9 cellular contexts compared by ENCODE assay signal in the genomic region with DNA sequence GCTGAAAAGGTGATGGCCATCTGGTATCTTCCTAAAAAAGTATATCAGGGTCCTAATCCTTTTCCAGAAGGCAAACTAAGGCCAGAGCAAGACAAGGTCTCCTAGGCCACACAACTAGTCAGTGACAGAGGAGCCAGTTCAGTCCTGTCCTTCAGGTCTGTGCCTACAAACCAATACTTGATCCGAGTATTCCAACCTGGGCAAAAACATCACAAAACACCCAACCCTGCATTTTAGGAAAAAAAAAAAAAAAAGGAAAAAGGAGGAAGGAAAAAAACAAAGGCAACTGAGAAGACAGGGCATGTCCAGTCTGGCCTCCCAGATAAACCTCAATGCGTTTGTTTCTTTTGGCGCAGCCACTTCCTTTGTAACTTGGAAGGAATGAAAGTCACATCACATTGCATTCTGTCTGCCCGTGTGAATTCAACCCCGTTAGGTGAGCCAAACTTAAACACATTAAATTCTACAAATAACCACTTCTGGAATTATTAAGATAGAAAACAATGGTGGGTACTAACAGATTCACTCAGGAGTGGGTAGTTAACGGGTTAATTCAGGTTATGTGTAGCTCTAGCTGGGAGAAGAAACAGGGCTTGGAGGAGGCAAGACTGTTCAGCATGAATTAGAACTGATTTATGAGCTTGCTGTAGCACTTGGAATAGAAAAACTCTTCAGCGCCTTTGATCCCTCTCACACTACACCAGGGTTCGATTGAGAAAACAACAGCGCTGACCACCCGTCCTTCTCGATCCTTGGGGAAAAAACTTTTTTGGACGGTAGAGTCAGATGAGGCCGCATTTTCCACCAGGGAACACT. TPM values are rescaled to one million over a fixed set of nuclear protein-coding genes. Genes with fewer than 3 reads are reported as not detected.
DNase-seq lines count a peak whose midpoint lies in the region; ATAC-seq and TF ChIP-seq lines count a peak whose summit lies in the region.
"Had no signal": no experiment of that assay in that cellular context is flagged by ENCODE, and none has a peak within 500 bp of the region (broad histone marks: within the 10 kb centered on the region; RNA-seq: fewer than 3 reads in every experiment).

No MANE protein-coding gene starts in this region.

- no peak for TF ChIP-seq POLR2A in tibial nerve (IDR thresholded peaks at IDR 0.05)

- H3K4me1 ChIP-seq in tibial nerve, result peaks cover 0 to 25% (median 4%) of the 10 kb centered on the region in 4 donors

- no peaks in the 10 kb centered on the region for H3K36me3 ChIP-seq in tibial nerve

- DNase-seq in DMS153 (lab: John Stamatoyannopoulos, UW) (peak; percentile 42), NCI-H345 (lab: John Stamatoyannopoulos, UW) (peak; percentile 30), cerebellum (ENCODE audit: low spot score) (peak; percentile 21), lung microvascular endothelial cell (ENCODE audit: low read depth in 2 of 2) (peak; percentile 62 to 86), tibial nerve (ENCODE audit: low spot score in 2 of 2) (peak in 1 of 2 donors; percentile 28), HPDE6-E6E7 (ENCODE audit: extremely low spot score) (no peak), NCI-H748 treated with DMSO at 0.1 percent for 48 hours (lab: John Stamatoyannopoulos, UW) (no peak)

- peak; percentile 9 for ATAC-seq in GM21717 (IDR thresholded peaks at IDR 0.05; ENCODE audit: unreplicated experiment)
- ATAC-seq: K562 had no signal

- TF ChIP-seq CTCF in tibial nerve (IDR thresholded peaks at IDR 0.05), result no peak

- H3K27ac ChIP-seq in tibial nerve, result peak overlapping the region in 3 of 4 donors; percentile 69 to 89 (median 85)

- WGBS in tibial nerve, 2 donors, result 14 to 16% methylated on average over 13 of the region's 13 CpGs

- H3K9me3 ChIP-seq in tibial nerve, result no peaks in the 10 kb centered on the region

- H3K4me3 ChIP-seq in tibial nerve, result peak overlapping the region; percentile 37 to 89 (median 68)
- H3K4me3 ChIP-seq: K562 had no signal

- TF ChIP-seq EP300 in tibial nerve (IDR thresholded peaks at IDR 0.05), result peak in 1 of 2 donors; percentile 17

- no peaks in the 10 kb centered on the region for H3K27me3 ChIP-seq in tibial nerve

RNA-seq across cellular contexts. Expression of gene HNRNPA1L2, which starts 43.0 kb away (rescaled TPM):
- 8.3 TPM for total RNA-seq in cerebellum
- total RNA-seq in lung microvascular endothelial cell, result 2.4 and 2.6 TPM in 2 replicates
- total RNA-seq in tibial nerve, result 1 to 10 TPM; 3.1 to 7.6 (median 6.0) TPM

RNA-seq across cellular contexts. Expression of gene SUGT1, which starts 53.4 kb away (rescaled TPM):
- total RNA-seq in cerebellum (59.7 TPM), lung microvascular endothelial cell (25.1 and 27.8 TPM in 2 replicates), tibial nerve (10 to 100 TPM; 27.3 to 47.3 (median 37.6) TPM)

Comparison
In these comparisons a context has a peak if more than half of its experiments do, and no peak if none do; other contexts are left out.
1. DNase-seq: peak in DMS153 (single experiment), NCI-H345 (single experiment), cerebellum (single experiment) and lung microvascular endothelial cell (2 of 2); none in HPDE6-E6E7 (single experiment) and NCI-H748 treated with DMSO at 0.1 percent for 48 hours (single experiment).